Comparison of ENCODE assay signal across 20 cellular contexts in the genomic region with DNA sequence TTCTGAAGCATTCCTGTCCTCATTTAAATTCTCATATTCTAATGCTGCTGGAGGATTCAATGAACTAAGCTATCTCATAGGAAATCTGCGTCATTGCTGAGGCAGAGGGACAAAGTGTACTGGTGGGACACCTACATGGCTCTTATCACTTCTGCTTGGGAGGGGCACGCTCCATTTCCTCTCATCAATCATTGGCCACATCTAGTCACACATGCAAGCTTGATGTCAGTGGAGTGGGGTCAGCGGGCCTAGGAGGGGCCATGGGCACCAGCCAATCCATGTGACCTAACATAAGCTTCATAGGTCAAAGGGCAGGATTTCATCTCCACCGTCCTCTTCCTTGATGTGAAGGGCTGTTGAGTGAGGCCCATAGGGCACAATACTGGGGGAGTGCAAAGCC. TPM values are rescaled to one million over a fixed set of nuclear protein-coding genes. Genes with fewer than 3 reads are reported as not detected.
DNase-seq lines count a peak whose midpoint lies in the region; ATAC-seq and TF ChIP-seq lines count a peak whose summit lies in the region.
"Had no signal": no experiment of that assay in that cellular context is flagged by ENCODE, and none has a peak within 500 bp of the region (broad histone marks: within the 10 kb centered on the region; RNA-seq: fewer than 3 reads in every experiment).

No MANE protein-coding gene starts in this region.

- TF ChIP-seq EP300 in upper lobe of left lung (IDR thresholded peaks at IDR 0.05) = peak in 2 of 4 donors; percentile 13 to 61

- peak overlapping the region; percentile 82 for H3K27ac Mint-ChIP-seq in activated naive CD8-positive, alpha-beta T cell treated with anti-CD3 and anti-CD28 coated beads, Interleukin-2, amount 50 U/mL, for 24 hours
- no peak overlapping the region for H3K27ac Mint-ChIP-seq in activated naive CD8-positive, alpha-beta T cell treated with anti-CD3 and anti-CD28 coated beads for 36 hours
- H3K27ac Mint-ChIP-seq: CD4-positive, alpha-beta memory T cell had no signal

- H3K4me1 ChIP-seq in RWPE2 (ENCODE audit: insufficient read depth, poor library complexity, severe bottlenecking) (peaks cover 24% of the 10 kb centered on the region), fibroblast of lung (ENCODE audit: control insufficient read depth, extremely low read depth, insufficient read depth, low read length) (no peaks in the 10 kb centered on the region), skeletal muscle satellite cell (ENCODE audit: control insufficient read depth, insufficient read depth, low read length) (peaks cover 59% of the 10 kb centered on the region), upper lobe of left lung (no peaks in the 10 kb centered on the region)

- H3K4me3 ChIP-seq in RWPE2 (ENCODE audit: severe bottlenecking) (no peak overlapping the region), fibroblast of lung (replicated peaks in 1 of 4; ENCODE audit: control extremely low read depth in 1 of 4, insufficient read depth in 1 of 4, low read depth in 3 of 4, low read length in 4 of 4) (no peak overlapping the region), skeletal muscle satellite cell (ENCODE audit: low read length) (no peak overlapping the region), upper lobe of left lung (no peak overlapping the region)

- 60 to 68% methylated on average over 1 to 4 of the region's 4 CpGs for WGBS in upper lobe of left lung, 2 donors

- no peak overlapping the region for H3K4me3 Mint-ChIP-seq in activated naive CD8-positive, alpha-beta T cell treated with anti-CD3 and anti-CD28 coated beads, Interleukin-2, amount 50 U/mL, for 24 hours
- no peak overlapping the region for H3K4me3 Mint-ChIP-seq in activated naive CD8-positive, alpha-beta T cell treated with anti-CD3 and anti-CD28 coated beads for 36 hours
- H3K4me3 Mint-ChIP-seq: CD4-positive, alpha-beta memory T cell had no signal

- TF ChIP-seq CTCF in RWPE2 (IDR thresholded peaks at IDR 0.05; ENCODE audit: poor library complexity, severe bottlenecking) (no peak), fibroblast of lung (conservative IDR thresholded peaks at IDR 0.05 in 1 of 2, IDR thresholded peaks at IDR 0.05 in 1 of 2; ENCODE audit: low read depth in 1 of 2, low read length in 2 of 2) (no peak), upper lobe of left lung (IDR thresholded peaks at IDR 0.05) (no peak)

- H3K9me3 ChIP-seq in RWPE2 (ENCODE audit: severe bottlenecking) (no peaks in the 10 kb centered on the region), fibroblast of lung (ENCODE audit: control insufficient read depth, insufficient read depth, low read depth, low read length) (no peaks in the 10 kb centered on the region), skeletal muscle satellite cell (replicated peaks; ENCODE audit: low read length) (no peaks in the 10 kb centered on the region), upper lobe of left lung (no peaks in the 10 kb centered on the region)

- H3K4me2 ChIP-seq in fibroblast of lung (ENCODE audit: extremely low read depth, insufficient read depth, low read length) (no peak overlapping the region), skeletal muscle satellite cell (ENCODE audit: low read length) (no peak overlapping the region)

- peaks cover 2% of the 10 kb centered on the region for H3K27me3 Mint-ChIP-seq in activated naive CD8-positive, alpha-beta T cell treated with anti-CD3 and anti-CD28 coated beads, Interleukin-2, amount 50 U/mL, for 24 hours
- peaks cover 4% of the 10 kb centered on the region for H3K27me3 Mint-ChIP-seq in activated naive CD8-positive, alpha-beta T cell treated with anti-CD3 and anti-CD28 coated beads for 36 hours
- H3K27me3 Mint-ChIP-seq: CD4-positive, alpha-beta memory T cell had no signal

- no peak for ATAC-seq in activated naive CD8-positive, alpha-beta T cell treated with anti-CD3 and anti-CD28 coated beads, Interleukin-2, amount 50 U/mL, for 24 hours
- ATAC-seq in RWPE2 (ENCODE audit: low read depth) (no peak), upper lobe of left lung (ENCODE audit: low FRiP score in 2 of 2) (no peak), GM21576 (IDR thresholded peaks at IDR 0.05; ENCODE audit: unreplicated experiment) (no peak)

- H3K27ac ChIP-seq in RWPE2 (ENCODE audit: poor library complexity, severe bottlenecking) = peak overlapping the region; percentile 70
- peak overlapping the region; percentile 34 for H3K27ac ChIP-seq in fibroblast of lung (ENCODE audit: insufficient read depth, low read length)
- H3K27ac ChIP-seq in upper lobe of left lung = peak overlapping the region in 1 of 4 donors; percentile 51

- peaks cover 3% of the 10 kb centered on the region for H3K9me3 Mint-ChIP-seq in activated naive CD8-positive, alpha-beta T cell treated with anti-CD3 and anti-CD28 coated beads, Interleukin-2, amount 50 U/mL, for 24 hours
- H3K9me3 Mint-ChIP-seq in activated naive CD8-positive, alpha-beta T cell treated with anti-CD3 and anti-CD28 coated beads for 36 hours = no peaks in the 10 kb centered on the region
- H3K9me3 Mint-ChIP-seq: CD4-positive, alpha-beta memory T cell had no signal

- H2AFZ ChIP-seq in fibroblast of lung (ENCODE audit: low read length) = no peak overlapping the region

- H3K36me3 Mint-ChIP-seq in activated naive CD8-positive, alpha-beta T cell treated with anti-CD3 and anti-CD28 coated beads, Interleukin-2, amount 50 U/mL, for 24 hours (ENCODE audit: low read depth) = no peaks in the 10 kb centered on the region
- no peaks in the 10 kb centered on the region for H3K36me3 Mint-ChIP-seq in activated naive CD8-positive, alpha-beta T cell treated with anti-CD3 and anti-CD28 coated beads for 36 hours
- H3K36me3 Mint-ChIP-seq: CD4-positive, alpha-beta memory T cell had no signal

- H3K36me3 ChIP-seq in RWPE2 (ENCODE audit: low read depth) (no peaks in the 10 kb centered on the region), fibroblast of lung (ENCODE audit: control insufficient read depth, insufficient read depth, low read length) (no peaks in the 10 kb centered on the region), skeletal muscle satellite cell (ENCODE audit: insufficient read depth, low read length) (no peaks in the 10 kb centered on the region), upper lobe of left lung (no peaks in the 10 kb centered on the region)

- no peak for TF ChIP-seq POLR2A in upper lobe of left lung (IDR thresholded peaks at IDR 0.05)

- no peak for DNase-seq in activated naive CD8-positive, alpha-beta T cell treated with anti-CD3 and anti-CD28 coated beads, Interleukin-2, amount 50 U/mL, for 24 hours
- DNase-seq in activated naive CD8-positive, alpha-beta T cell treated with anti-CD3 and anti-CD28 coated beads for 36 hours = no peak
- DNase-seq in RWPE2 (ENCODE audit: low spot score) (no peak), fibroblast of lung (ENCODE audit: low read depth in 2 of 2) (no peak), NCI-H2107 treated with DMSO at 0.1 percent for 48 hours (lab: John Stamatoyannopoulos, UW; ENCODE audit: unreplicated experiment) (no peak), upper lobe of left lung (no peak)
- DNase-seq: 8988T; CD4-positive, alpha-beta memory T cell; DMS153; GDM1; KG1; NCI-H1417 treated with DMSO at 0.1 percent for 48 hours; NCI-H187 treated with DMSO at 0.1 percent for 48 hours; NCI-H226; NCI-H524 treated with DMSO at 0.1 percent for 48 hours; PC-3; RPMI8226; SIG-M5 had no signal

- no peaks in the 10 kb centered on the region for H3K79me2 ChIP-seq in fibroblast of lung (ENCODE audit: control insufficient read depth, insufficient read depth, low read length)

- H3K4me1 Mint-ChIP-seq in activated naive CD8-positive, alpha-beta T cell treated with anti-CD3 and anti-CD28 coated beads, Interleukin-2, amount 50 U/mL, for 24 hours = peaks cover 29% of the 10 kb centered on the region
- H3K4me1 Mint-ChIP-seq in activated naive CD8-positive, alpha-beta T cell treated with anti-CD3 and anti-CD28 coated beads for 36 hours = peaks cover 6% of the 10 kb centered on the region
- H3K4me1 Mint-ChIP-seq: CD4-positive, alpha-beta memory T cell had no signal

- no peaks in the 10 kb centered on the region for H3K27me3 ChIP-seq in RWPE2 (ENCODE audit: insufficient read depth, poor library complexity, severe bottlenecking)
- H3K27me3 ChIP-seq in fibroblast of lung (ENCODE audit: control insufficient read depth, insufficient read depth, low read length) = no peaks in the 10 kb centered on the region
- H3K27me3 ChIP-seq in skeletal muscle satellite cell (ENCODE audit: control insufficient read depth, insufficient read depth, low read length) = no peaks in the 10 kb centered on the region
- no peaks in the 10 kb centered on the region for H3K27me3 ChIP-seq in upper lobe of left lung

- H3K9ac ChIP-seq in fibroblast of lung (ENCODE audit: insufficient read depth, low read length) (no peak overlapping the region), skeletal muscle satellite cell (ENCODE audit: low read depth, low read length) (peak overlapping the region; percentile 66)

- H4K20me1 ChIP-seq in fibroblast of lung (ENCODE audit: control insufficient read depth, extremely low read depth, insufficient read depth, low read length) = no peaks in the 10 kb centered on the region

RNA-seq across cellular contexts. Expression of gene BEX3, which starts 21.4 kb away (rescaled TPM):
- total RNA-seq in activated naive CD8-positive, alpha-beta T cell treated with anti-CD3 and anti-CD28 coated beads for 36 hours = 10 to 100 TPM; 31.4 to 31.7 TPM
- 300 and 416 TPM in 2 replicates for total RNA-seq in fibroblast of lung
- polyA plus RNA-seq in fibroblast of lung = 433 and 460 TPM in 2 replicates
- 514 and 540 TPM in 2 replicates for polyA plus RNA-seq in fibroblast of lung (2012)
- 55.8 and 61.9 TPM in 2 replicates for polyA minus RNA-seq in fibroblast of lung (ENCODE audit: low replicate concordance)
- total RNA-seq in skeletal muscle satellite cell (2012; rRNA removed) = 144 and 217 TPM in 2 replicates
- 100 to 1,000 TPM in 4 of 6 donors, 10 to 100 TPM in 2; 89.4 to 204 (median 142) TPM for total RNA-seq in upper lobe of left lung

RNA-seq across cellular contexts. Expression of gene TCEAL9, which starts 41.4 kb away (rescaled TPM):
- 10 to 100 TPM in 1 of 2 experiments, 1 to 10 TPM in 1; 9.6 to 10.4 TPM for total RNA-seq in activated naive CD8-positive, alpha-beta T cell treated with anti-CD3 and anti-CD28 coated beads for 36 hours
- total RNA-seq in fibroblast of lung = 89.5 and 107 TPM in 2 replicates
- polyA plus RNA-seq in fibroblast of lung = 198 and 286 TPM in 2 replicates
- 202 and 274 TPM in 2 replicates for polyA plus RNA-seq in fibroblast of lung (2012)
- polyA minus RNA-seq in fibroblast of lung (ENCODE audit: low replicate concordance) = 0.31 and 0.78 TPM in 2 replicates
- 118 and 139 TPM in 2 replicates for total RNA-seq in skeletal muscle satellite cell (2012; rRNA removed)
- total RNA-seq in upper lobe of left lung = 10 to 100 TPM; 32.2 to 92.7 (median 36.4) TPM
